29 cellular contexts compared by ENCODE assay signal in the genomic region with DNA sequence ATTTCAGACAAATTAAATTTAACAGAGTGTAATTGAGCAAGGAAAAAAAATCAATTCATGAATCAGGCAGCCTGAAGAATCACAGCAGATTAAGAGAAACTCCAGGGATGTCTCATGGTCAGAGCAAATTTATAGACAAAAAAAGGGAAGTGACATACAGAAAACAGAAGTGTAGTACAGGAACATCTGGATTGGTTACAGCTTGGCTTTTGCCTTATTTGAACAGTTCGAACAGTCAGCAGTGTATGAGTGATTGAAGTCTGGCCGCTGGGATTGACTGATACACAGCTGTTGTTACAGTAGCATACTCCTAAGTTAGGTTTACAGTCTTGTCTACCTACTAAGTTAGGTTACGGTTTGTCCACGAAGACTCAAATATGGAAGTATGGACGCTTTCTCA.
"Had no signal": no experiment of that assay in that cellular context is flagged by ENCODE, and none has a peak within 500 bp of the region (broad histone marks: within the 10 kb centered on the region; RNA-seq: fewer than 3 reads in every experiment).

No MANE protein-coding gene starts in this region.

- ATAC-seq: activated CD4-positive, alpha-beta T cell treated with anti-CD3 and anti-CD28 coated beads for 36 hours; foreskin keratinocyte; lower lobe of right lung; natural killer cell treated with Interleukin-12 subunit alpha and Interleukin-12 subunit beta and Interleukin-15 and Interleukin-18, amount 100 ng/mL, for 72 hours; pancreas; right lobe of liver; stimulated activated naive CD8-positive, alpha-beta T cell treated with anti-CD3 and anti-CD28 coated beads, Interleukin-15, amount 100 ng/mL, for 72 hours; WTC11 had no signal

- H3K4me3 Mint-ChIP-seq: activated CD4-positive, alpha-beta memory T cell treated with anti-CD3 and anti-CD28 coated beads, Interleukin-2, amount 10 ng/mL, durations not matched to agents 7 days and 5 days; activated CD4-positive, alpha-beta T cell treated with anti-CD3 and anti-CD28 coated beads for 36 hours; activated naive CD4-positive, alpha-beta T cell treated with anti-CD3 and anti-CD28 coated beads for 36 hours; activated T-cell treated with anti-CD3 and anti-CD28 coated beads, Interleukin-2, amount 50 U/mL, for 24 hours; brain; mesothelial cell of epicardium; natural killer cell treated with Interleukin-12 subunit alpha and Interleukin-12 subunit beta and Interleukin-15 and Interleukin-18, amount 100 ng/mL, for 72 hours; stimulated activated naive CD8-positive, alpha-beta T cell treated with anti-CD3 and anti-CD28 coated beads, Interleukin-15, amount 100 ng/mL, for 72 hours; WTC11 had no signal

- DNase-seq: activated CD4-positive, alpha-beta memory T cell treated with anti-CD3 and anti-CD28 coated beads, Interleukin-2, amount 10 ng/mL, durations not matched to agents 7 days and 5 days; activated CD4-positive, alpha-beta T cell treated with anti-CD3 and anti-CD28 coated beads for 36 hours; activated naive CD4-positive, alpha-beta T cell treated with anti-CD3 and anti-CD28 coated beads for 36 hours; activated T-cell treated with anti-CD3 and anti-CD28 coated beads, Interleukin-2, amount 50 U/mL, for 24 hours; anterior cingulate cortex; caudate nucleus; dorsolateral prefrontal cortex; foreskin keratinocyte; hypothalamus; lower lobe of right lung; pancreas; right lobe of liver; small intestine; stimulated activated CD4-positive, alpha-beta T cell treated with anti-CD3 and anti-CD28 coated beads, Interleukin-15, amount 100 ng/mL, for 24 hours; stimulated activated CD4-positive, alpha-beta T cell treated with anti-CD3 and anti-CD28 coated beads, Interleukin-2, amount 100 ng/mL, for 48 hours; stimulated activated naive CD8-positive, alpha-beta T cell treated with anti-CD3 and anti-CD28 coated beads, Interleukin-15, amount 100 ng/mL, for 72 hours; T1000; transverse colon had no signal

- H3K27me3 ChIP-seq: foreskin keratinocyte, neutrophil, pancreas, right lobe of liver, suprapubic skin, transverse colon, vagina had no signal

- H3K36me3 Mint-ChIP-seq: brain; mesothelial cell of epicardium; natural killer cell treated with Interleukin-12 subunit alpha and Interleukin-12 subunit beta and Interleukin-15 and Interleukin-18, amount 100 ng/mL, for 72 hours had no signal

- H3K36me3 ChIP-seq: lower lobe of right lung, neutrophil, pancreas, right lobe of liver, suprapubic skin, transverse colon, vagina had no signal

- H3K9me3 ChIP-seq: lower lobe of right lung, neutrophil, pancreas, right lobe of liver, transverse colon, vagina had no signal

- FAIRE-seq: colon, keratinocyte, pancreas, small intestine had no signal

- H3K27ac ChIP-seq: dorsolateral prefrontal cortex, epithelial cell of prostate, foreskin keratinocyte, lower lobe of right lung, neutrophil, pancreas, right lobe of liver, suprapubic skin, transverse colon, vagina had no signal

- H3K27ac Mint-ChIP-seq: activated CD4-positive, alpha-beta memory T cell treated with anti-CD3 and anti-CD28 coated beads, Interleukin-2, amount 10 ng/mL, durations not matched to agents 7 days and 5 days; activated CD4-positive, alpha-beta T cell treated with anti-CD3 and anti-CD28 coated beads for 36 hours; activated naive CD4-positive, alpha-beta T cell treated with anti-CD3 and anti-CD28 coated beads for 36 hours; activated T-cell treated with anti-CD3 and anti-CD28 coated beads, Interleukin-2, amount 50 U/mL, for 24 hours; activated T-helper 2 cell treated with anti-CD3 and anti-CD28 coated beads, Interferon-gamma antibody, Interleukin-2, Interleukin-4, amounts not matched to agents 10 μg/mL and 5 μg/mL and 100 μg/mL, durations not matched to agents 14 hours and 24 hours and 36 hours; brain; mesothelial cell of epicardium; natural killer cell treated with Interleukin-12 subunit alpha and Interleukin-12 subunit beta and Interleukin-15 and Interleukin-18, amount 100 ng/mL, for 72 hours; stimulated activated naive CD8-positive, alpha-beta T cell treated with anti-CD3 and anti-CD28 coated beads, Interleukin-15, amount 100 ng/mL, for 72 hours; WTC11 had no signal

- H3K4me3 ChIP-seq: dorsolateral prefrontal cortex, lower lobe of right lung, pancreas, right lobe of liver, suprapubic skin, transverse colon, vagina had no signal

- H3K4me1 Mint-ChIP-seq: activated CD4-positive, alpha-beta memory T cell treated with anti-CD3 and anti-CD28 coated beads, Interleukin-2, amount 10 ng/mL, durations not matched to agents 7 days and 5 days; activated CD4-positive, alpha-beta T cell treated with anti-CD3 and anti-CD28 coated beads for 36 hours; brain; mesothelial cell of epicardium; stimulated activated naive CD8-positive, alpha-beta T cell treated with anti-CD3 and anti-CD28 coated beads, Interleukin-15, amount 100 ng/mL, for 72 hours; WTC11 had no signal

- H3K9me3 Mint-ChIP-seq: activated CD4-positive, alpha-beta memory T cell treated with anti-CD3 and anti-CD28 coated beads, Interleukin-2, amount 10 ng/mL, durations not matched to agents 7 days and 5 days; activated naive CD4-positive, alpha-beta T cell treated with anti-CD3 and anti-CD28 coated beads for 36 hours; activated T-helper 2 cell treated with anti-CD3 and anti-CD28 coated beads, Interferon-gamma antibody, Interleukin-2, Interleukin-4, amounts not matched to agents 10 μg/mL and 5 μg/mL and 100 μg/mL, durations not matched to agents 14 hours and 24 hours and 36 hours had no signal

- H3K27me3 Mint-ChIP-seq: activated CD4-positive, alpha-beta memory T cell treated with anti-CD3 and anti-CD28 coated beads, Interleukin-2, amount 10 ng/mL, durations not matched to agents 7 days and 5 days; activated CD4-positive, alpha-beta T cell treated with anti-CD3 and anti-CD28 coated beads for 36 hours; activated T-cell treated with anti-CD3 and anti-CD28 coated beads, Interleukin-2, amount 50 U/mL, for 24 hours; natural killer cell treated with Interleukin-12 subunit alpha and Interleukin-12 subunit beta and Interleukin-15 and Interleukin-18, amount 100 ng/mL, for 72 hours; stimulated activated naive CD8-positive, alpha-beta T cell treated with anti-CD3 and anti-CD28 coated beads, Interleukin-15, amount 100 ng/mL, for 72 hours had no signal

- H3K4me1 ChIP-seq: foreskin keratinocyte, lower lobe of right lung, right lobe of liver, suprapubic skin, transverse colon, vagina had no signal
